22 cellular contexts compared by ENCODE assay signal in the genomic region with DNA sequence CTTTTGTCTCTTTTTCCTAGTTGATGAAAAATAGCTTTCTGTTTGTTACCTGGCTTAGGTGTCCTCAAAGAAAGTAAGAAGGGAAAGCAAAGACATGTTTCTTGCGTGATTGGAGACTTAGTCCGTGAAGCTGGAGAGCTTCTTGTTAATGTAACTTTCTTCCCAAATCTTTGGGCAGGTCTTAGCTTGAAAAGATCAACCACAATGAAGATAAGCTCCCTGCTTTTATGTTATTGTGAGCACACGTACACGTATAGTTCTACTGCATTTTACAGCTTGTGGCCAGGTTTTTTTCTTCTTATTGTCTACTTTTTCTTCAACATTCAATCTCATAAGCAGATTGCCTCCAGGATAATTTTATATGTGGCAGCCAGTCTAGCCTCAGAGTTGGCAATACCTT.
"Had no signal": no experiment of that assay in that cellular context is flagged by ENCODE, and none has a peak within 500 bp of the region (broad histone marks: within the 10 kb centered on the region; RNA-seq: fewer than 3 reads in every experiment).

No MANE protein-coding gene starts in this region.

- ATAC-seq: HepG2, K562 had no signal

- H3K9ac ChIP-seq: KMS-11 had no signal

- H3K4me1 ChIP-seq: SJSA1 had no signal

- H3K4me3 ChIP-seq: K562, SJSA1, SK-N-MC had no signal

- H3K27me3 ChIP-seq: SJSA1 had no signal

- H3K9me3 ChIP-seq: SJSA1 had no signal

- H3K27ac ChIP-seq: KMS-11, SJSA1, SK-N-MC had no signal

- H3K4me2 ChIP-seq: KMS-11 had no signal

- DNase-seq: Kasumi-1, MM.1S, NCI-H1092 treated with DMSO at 0.1 percent for 48 hours, NCI-H1436, NCI-H187, NCI-H2029, NCI-H2081 treated with DMSO at 0.1 percent for 48 hours, NCI-H2171, NCI-H226, NCI-H446, NCI-H510A, NCI-H524 treated with DMSO at 0.1 percent for 48 hours, NCI-H69, NCI-H774, Right ventricle myocardium superior, RPMI8226, SIG-M5 had no signal

- H3K36me3 ChIP-seq: SJSA1 had no signal
